In the genomic region with DNA sequence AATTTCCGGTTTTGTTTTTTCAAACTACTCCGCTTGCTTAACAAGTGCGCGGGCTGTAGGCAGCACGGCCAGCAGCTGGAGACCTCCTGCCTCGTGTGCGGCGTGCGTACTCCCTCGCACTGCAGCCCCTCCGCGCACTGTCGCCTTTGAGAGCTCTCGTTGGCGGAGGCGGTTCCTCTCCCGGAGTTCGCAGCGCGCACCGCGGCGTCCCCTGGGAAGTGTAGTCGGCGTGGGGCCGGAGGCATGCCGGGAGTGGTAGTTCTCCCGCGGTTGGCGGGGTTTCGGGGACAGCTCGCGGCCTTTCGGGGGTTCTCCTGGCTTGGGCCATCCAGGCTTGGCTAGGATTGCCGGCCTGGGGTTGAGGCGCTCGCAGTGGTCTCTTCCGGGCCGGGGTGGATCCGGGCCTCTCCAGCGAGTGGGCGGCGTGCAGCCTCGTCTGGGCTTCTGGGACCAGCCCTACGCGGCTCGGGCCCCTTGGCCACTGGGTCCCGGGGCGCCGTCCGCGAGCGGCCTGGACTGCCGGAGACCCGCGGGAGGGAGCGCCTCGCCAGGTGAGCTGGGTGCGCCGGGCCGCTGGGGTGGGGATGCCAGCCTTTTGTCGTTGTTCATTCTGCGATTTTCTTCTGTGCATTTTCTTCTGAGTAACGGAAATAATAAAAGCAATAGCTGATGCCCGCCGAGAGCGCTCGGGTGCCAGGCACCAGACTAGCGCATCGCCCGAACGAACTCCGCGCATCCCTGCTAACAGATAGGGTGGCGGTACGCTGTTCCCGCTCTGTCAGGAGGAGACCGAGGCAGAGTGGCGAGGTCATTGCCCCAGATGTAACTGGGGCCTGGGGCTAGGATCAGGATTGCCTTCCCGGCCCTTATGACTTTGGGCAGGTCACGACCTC, we compare ENCODE assay signal across 8 cellular contexts. TPM values are rescaled to one million over a fixed set of nuclear protein-coding genes. Genes with fewer than 3 reads are reported as not detected.
DNase-seq lines count a peak whose midpoint lies in the region; ATAC-seq and TF ChIP-seq lines count a peak whose summit lies in the region.

TSS of gene ZNF354C (plus strand) at position 258 of the 893 bp plus-strand sequence. CDS start 1,696 bp downstream, outside the sequence.

- peak within 1 kb of the TSS; percentile 81 for H3K4me3 Mint-ChIP-seq in activated naive CD8-positive, alpha-beta T cell treated with anti-CD3 and anti-CD28 coated beads for 36 hours
- H3K4me3 Mint-ChIP-seq in stimulated activated naive CD8-positive, alpha-beta T cell treated with anti-CD3 and anti-CD28 coated beads, Interleukin-15, amount 100 ng/mL, for 72 hours, result peak within 1 kb of the TSS; percentile 89 to 95

- H3K27me3 Mint-ChIP-seq in activated naive CD8-positive, alpha-beta T cell treated with anti-CD3 and anti-CD28 coated beads for 36 hours, result no peaks in the 10 kb centered on the region
- H3K27me3 Mint-ChIP-seq in stimulated activated naive CD8-positive, alpha-beta T cell treated with anti-CD3 and anti-CD28 coated beads, Interleukin-15, amount 100 ng/mL, for 72 hours, result no peaks in the 10 kb centered on the region

- H3K27ac ChIP-seq in neutrophil, result no peak within 1 kb of the TSS

- H3K4me3 ChIP-seq in neutrophil (ENCODE audit: low read depth in 1 of 2, low read length in 1 of 2), result peak within 1 kb of the TSS; percentile 61 to 73

- peaks cover 40% of the 10 kb centered on the region for H3K9me3 Mint-ChIP-seq in activated naive CD8-positive, alpha-beta T cell treated with anti-CD3 and anti-CD28 coated beads for 36 hours
- H3K9me3 Mint-ChIP-seq in stimulated activated naive CD8-positive, alpha-beta T cell treated with anti-CD3 and anti-CD28 coated beads, Interleukin-15, amount 100 ng/mL, for 72 hours, result peaks cover 18 to 55% of the 10 kb centered on the region in 2 donors

- no peak for TF ChIP-seq CTCF in neutrophil (IDR thresholded peaks at IDR 0.05)

- peaks cover 20% of the 10 kb centered on the region for H3K4me1 Mint-ChIP-seq in activated naive CD8-positive, alpha-beta T cell treated with anti-CD3 and anti-CD28 coated beads for 36 hours
- peaks cover 23% of the 10 kb centered on the region for H3K4me1 Mint-ChIP-seq in stimulated activated naive CD8-positive, alpha-beta T cell treated with anti-CD3 and anti-CD28 coated beads, Interleukin-15, amount 100 ng/mL, for 72 hours

- peak within 1 kb of the TSS; percentile 84 for H3K27ac Mint-ChIP-seq in activated naive CD8-positive, alpha-beta T cell treated with anti-CD3 and anti-CD28 coated beads for 36 hours
- peak within 1 kb of the TSS; percentile 77 to 93 for H3K27ac Mint-ChIP-seq in stimulated activated naive CD8-positive, alpha-beta T cell treated with anti-CD3 and anti-CD28 coated beads, Interleukin-15, amount 100 ng/mL, for 72 hours

- H3K36me3 Mint-ChIP-seq in activated naive CD8-positive, alpha-beta T cell treated with anti-CD3 and anti-CD28 coated beads for 36 hours, result peaks cover 60% of the 10 kb centered on the region

- peaks cover 11% of the 10 kb centered on the region for H3K27me3 ChIP-seq in neutrophil

- H3K36me3 ChIP-seq in neutrophil, result no peaks in the 10 kb centered on the region

- ATAC-seq in HG02970 (IDR thresholded peaks at IDR 0.05; ENCODE audit: low FRiP score, unreplicated experiment), result peak; percentile 87
- peak; percentile 98 for ATAC-seq in stimulated activated naive CD8-positive, alpha-beta T cell treated with anti-CD3 and anti-CD28 coated beads, Interleukin-15, amount 100 ng/mL, for 72 hours

- peak; percentile 95 for DNase-seq in D341Med (ENCODE audit: low spot score)
- DNase-seq in SK-N-DZ (ENCODE audit: low spot score), result peak; percentile 95
- DNase-seq in activated naive CD8-positive, alpha-beta T cell treated with anti-CD3 and anti-CD28 coated beads for 36 hours, result peak; percentile 90
- peak; percentile 36 for DNase-seq in glomerular endothelial cell (ENCODE audit: extremely low read depth, low read depth, low spot score)
- peak; percentile 88 to 89 for DNase-seq in stimulated activated naive CD8-positive, alpha-beta T cell treated with anti-CD3 and anti-CD28 coated beads, Interleukin-15, amount 100 ng/mL, for 72 hours
- no peak for DNase-seq in HT-29 (ENCODE audit: low spot score)

- H3K4me1 ChIP-seq in neutrophil (ENCODE audit: control insufficient read depth in 1 of 2, insufficient read depth in 1 of 2, low read depth in 1 of 2, low read length in 1 of 2), result peaks cover 5 to 9% of the 10 kb centered on the region in 2 experiments

- H3K9me3 ChIP-seq in neutrophil, result peaks cover 3% of the 10 kb centered on the region

RNA-seq across cellular contexts. Expression of gene ZNF354C, which starts in this region (rescaled TPM):
- polyA plus RNA-seq in SK-N-DZ (2014; cell fraction: cytosol; rRNA removed), result 10.1 and 10.8 TPM in 2 replicates
- polyA plus RNA-seq in SK-N-DZ (2014; cell fraction: nucleus; rRNA removed), result 21.7 and 26.8 TPM in 2 replicates
- 1 to 10 TPM; 6.6 to 6.7 TPM for total RNA-seq in activated naive CD8-positive, alpha-beta T cell treated with anti-CD3 and anti-CD28 coated beads for 36 hours
- 3.1 and 4.6 TPM in 2 replicates for total RNA-seq in glomerular endothelial cell
- not detected in 2 replicates for total RNA-seq in HT-29 (2014; rRNA removed; shearing (Covaris generic))
